Comparison of ENCODE assay signal across 9 cellular contexts in genomic region chr16:56518435-56518834, GRCh38. TPM values are rescaled to one million over a fixed set of nuclear protein-coding genes. Genes with fewer than 3 reads are reported as not detected.
DNase-seq lines count a peak whose midpoint lies in the region; ATAC-seq and TF ChIP-seq lines count a peak whose summit lies in the region.
"Had no signal": no experiment of that assay in that cellular context is flagged by ENCODE, and none has a peak within 500 bp of the region (broad histone marks: within the 10 kb centered on the region; RNA-seq: fewer than 3 reads in every experiment).

No MANE protein-coding gene starts in this region.

- DNase-seq in GM23248 = no peak
- DNase-seq in WTC11 (ENCODE audit: low spot score) = no peak
- peak; percentile 23 for DNase-seq in epithelial cell of proximal tubule (ENCODE audit: low read depth)
- DNase-seq in NCI-H2081 (lab: John Stamatoyannopoulos, UW) = no peak
- DNase-seq: stimulated activated CD4-positive, alpha-beta T cell treated with anti-CD3 and anti-CD28 coated beads, Interleukin-12 subunit alpha, Interleukin-12 subunit beta, amount 100 ng/mL, for 4 hours had no signal

- no peaks in the 10 kb centered on the region for H3K36me3 Mint-ChIP-seq in WTC11

- no peak overlapping the region; the same call in 1 of the 2 replicates for H3K4me3 ChIP-seq in GM23248
- peak overlapping the region; percentile 75 for H3K4me3 ChIP-seq in epithelial cell of proximal tubule (ENCODE audit: low read depth, low read length)
- H3K4me3 ChIP-seq in skeletal muscle tissue (ENCODE audit: low read length in 3 of 3) = peak overlapping the region in 2 of 3 donors; percentile 39 to 96

- H3K27ac ChIP-seq in GM23248 (no peak overlapping the region), skeletal muscle tissue (ENCODE audit: low read depth, low read length) (peak overlapping the region; percentile 0)
- H3K27ac ChIP-seq: SK-N-MC had no signal

- H3K36me3 ChIP-seq in GM23248 (ENCODE audit: low read depth) = no peaks in the 10 kb centered on the region
- H3K36me3 ChIP-seq in skeletal muscle tissue (ENCODE audit: control insufficient read depth in 3 of 3, insufficient read depth in 3 of 3, low read length in 3 of 3) = no peaks in the 10 kb centered on the region

- no peaks in the 10 kb centered on the region for H4K20me1 ChIP-seq in GM23248 (ENCODE audit: insufficient read depth)

- H3K4me1 ChIP-seq in GM23248 (ENCODE audit: insufficient read depth) = peaks cover 26% of the 10 kb centered on the region
- peaks cover 28 to 42% (median 32%) of the 10 kb centered on the region in 3 donors for H3K4me1 ChIP-seq in skeletal muscle tissue (ENCODE audit: control insufficient read depth in 3 of 3, insufficient read depth in 3 of 3, low read length in 3 of 3)

- H3F3A ChIP-seq in GM23248 (ENCODE audit: insufficient read depth) = peaks cover 5% of the 10 kb centered on the region; the same call in 1 of the 2 replicates

- H3K27me3 ChIP-seq in GM23248 (replicated peaks; ENCODE audit: insufficient read depth) (no peaks in the 10 kb centered on the region), skeletal muscle tissue (ENCODE audit: control insufficient read depth in 3 of 3, insufficient read depth in 3 of 3, low read length in 3 of 3) (no peaks in the 10 kb centered on the region)

- H3K79me2 ChIP-seq in GM23248 (ENCODE audit: insufficient read depth) = peaks cover 60% of the 10 kb centered on the region

- H3K9me3 Mint-ChIP-seq in WTC11 = no peaks in the 10 kb centered on the region

- H3K9me3 ChIP-seq in GM23248 (ENCODE audit: low read depth) (no peaks in the 10 kb centered on the region), skeletal muscle tissue (ENCODE audit: control insufficient read depth in 3 of 3, low read length in 3 of 3) (no peaks in the 10 kb centered on the region)

- H3K9ac ChIP-seq in GM23248 (no peak overlapping the region), skeletal muscle tissue (ENCODE audit: low read depth in 1 of 3, low read length in 3 of 3) (peak overlapping the region in 1 of 3 donors; percentile 38)

- no peak overlapping the region for H3K27ac Mint-ChIP-seq in WTC11

- peak overlapping the region; percentile 87 for H3K4me2 ChIP-seq in GM23248 (ENCODE audit: unreplicated experiment)

- POLR2A ChIA-PET in WTC11 (lab: Charles Lee) = no interaction called here

- 85 to 87% methylated on average over 7 of the region's 7 CpGs for WGBS in GM23248 (ENCODE audit: low coverage in 1 of 2, low lambda C conversion rate in 2 of 2, missing lambda C conversion rate in 2 of 2), 2 experiments

- in situ Hi-C loops in GM23248 (cut with MboI) = no loop called here

- ATAC-seq in WTC11 (no peak), GM21723 (IDR thresholded peaks at IDR 0.05; ENCODE audit: unreplicated experiment) (no peak), GM18498 (IDR thresholded peaks at IDR 0.05; ENCODE audit: unreplicated experiment) (no peak)

- no peak overlapping the region for H2AFZ ChIP-seq in GM23248

- peaks cover 21% of the 10 kb centered on the region for H3K4me1 Mint-ChIP-seq in WTC11

- H3K9me2 ChIP-seq in GM23248 (ENCODE audit: insufficient read depth) = no peaks in the 10 kb centered on the region

- no peaks in the 10 kb centered on the region; the same call in 1 of the 2 replicates for H3K27me3 Mint-ChIP-seq in WTC11 (ENCODE audit: low read depth)

- TF ChIP-seq CTCF in WTC11 (IDR thresholded peaks at IDR 0.05) (no peak), epithelial cell of proximal tubule (conservative IDR thresholded peaks at IDR 0.05; ENCODE audit: low read depth, low read length) (no peak)

- peak overlapping the region; percentile 75 for H3K4me3 Mint-ChIP-seq in WTC11

- CTCF ChIA-PET in WTC11 (lab: Charles Lee) = interaction anchor here (1.9 kb wide), 1 partner anchor 82 kb away, joined by 9 read pairs; no protein-coding TSS in a partner anchor

TF ChIP-seq in WTC11, 78 proteins besides CTCF, POLR2A, EP300 and RAD21 (continues in another document):
- TF ChIP-seq GRHL2 (CRISPR knock-in tag; IDR thresholded peaks at IDR 0.05; ENCODE audit: insufficient replicate concordance, severe bottlenecking) (no peak), ERG (CRISPR knock-in tag; IDR thresholded peaks at IDR 0.05) (no peak), TEAD1 (CRISPR knock-in tag; IDR thresholded peaks at IDR 0.05) (no peak), TP53 (CRISPR knock-in tag; IDR thresholded peaks at IDR 0.05) (no peak), SMAD3 (CRISPR knock-in tag; IDR thresholded peaks at IDR 0.05; ENCODE audit: borderline replicate concordance) (no peak), SP1 (CRISPR knock-in tag; conservative IDR thresholded peaks at IDR 0.05) (no peak), AFF4 (CRISPR knock-in tag; IDR thresholded peaks at IDR 0.05; ENCODE audit: borderline replicate concordance) (no peak), ESRRA (CRISPR knock-in tag; IDR thresholded peaks at IDR 0.05; ENCODE audit: borderline replicate concordance) (no peak), NFATC4 (CRISPR knock-in tag; IDR thresholded peaks at IDR 0.05) (no peak), PRRX2 (CRISPR knock-in tag; IDR thresholded peaks at IDR 0.05) (no peak), FOXP4 (CRISPR knock-in tag; IDR thresholded peaks at IDR 0.05) (no peak), NR2C2 (CRISPR knock-in tag; IDR thresholded peaks at IDR 0.05) (no peak), USF2 (CRISPR knock-in tag; IDR thresholded peaks at IDR 0.05) (no peak)

RNA-seq across cellular contexts. Expression of gene BBS2, which starts 1.4 kb away (rescaled TPM):
- total RNA-seq in GM23248 (2014; rRNA removed; shearing (Covaris generic)) = 45.4 and 72.3 TPM in 2 replicates
- polyA plus RNA-seq in GM23248 (2016; fragmentation: Nextera tagmentation; extraction: Ambion mirVana) = 66.2 and 73.1 TPM in 2 replicates
- total RNA-seq in WTC11 (2021) (19.1 to 25.7 TPM (median 24.1 TPM) in 3 replicates), epithelial cell of proximal tubule (24.9 and 75.3 TPM in 2 replicates), skeletal muscle tissue (86.1 TPM)

RNA-seq across cellular contexts. Expression of gene MT4, which starts 46.4 kb away (rescaled TPM):
- not detected in 2 replicates for total RNA-seq in GM23248 (2014; rRNA removed; shearing (Covaris generic))
- not detected in 2 replicates for polyA plus RNA-seq in GM23248 (2016; fragmentation: Nextera tagmentation; extraction: Ambion mirVana)
- total RNA-seq in WTC11 (2021) (not detected in 3 replicates), epithelial cell of proximal tubule (not detected in 2 replicates), skeletal muscle tissue (not detected)
